Comparison of ENCODE assay signal across 1 cellular context in genomic region chr19:58500242-58500641, GRCh38.
TF ChIP-seq lines count a peak whose summit lies in the region.

No MANE protein-coding gene starts in this region.

TF ChIP-seq in A549, 52 proteins besides CTCF, POLR2A, EP300 and RAD21 (continued from another document):
- TF ChIP-seq BCL3 (IDR thresholded peaks at IDR 0.05) (no peak), E2F6 (IDR thresholded peaks at IDR 0.05; ENCODE audit: borderline replicate concordance, low read depth) (no peak), PHF8 (IDR thresholded peaks at IDR 0.05; ENCODE audit: borderline replicate concordance, low read depth) (no peak), HOXB5 (CRISPR knock-in tag; IDR thresholded peaks at IDR 0.05) (no peak), USF2 (IDR thresholded peaks at IDR 0.05) (no peak), HES2 (IDR thresholded peaks at IDR 0.05) (no peak), BHLHE40 (IDR thresholded peaks at IDR 0.05; ENCODE audit: low read depth, low read length) (no peak), MAFK (IDR thresholded peaks at IDR 0.05; ENCODE audit: partially characterized antibody) (no peak)
